In genomic region chr12:121966959-121967358, GRCh38 we compare ENCODE assay signal across 21 cellular contexts.
"Had no signal": no experiment of that assay in that cellular context is flagged by ENCODE, and none has a peak within 500 bp of the region (broad histone marks: within the 10 kb centered on the region; RNA-seq: fewer than 3 reads in every experiment).

No MANE protein-coding gene starts in this region.

- H3K27me3 ChIP-seq: foreskin keratinocyte, sigmoid colon, upper lobe of right lung had no signal

- H3K4me3 ChIP-seq: sigmoid colon, upper lobe of right lung had no signal

- DNase-seq: activated CD4-positive, alpha-beta T cell treated with anti-CD3 and anti-CD28 coated beads for 4 hours; activated CD4-positive, alpha-beta T cell treated with anti-CD3 and anti-CD28 coated beads, Interleukin-2, amount 50 U/mL, for 48 hours; activated CD4-positive, CD25-positive, alpha-beta regulatory T cell; activated CD8-positive, alpha-beta memory T cell treated with anti-CD3 and anti-CD28 coated beads, Interleukin-2, amount 50 U/mL, for 48 hours; activated effector memory CD4-positive, alpha-beta T cell treated with Interleukin-2 at 50 U/mL for 16 hours; activated naive CD4-positive, alpha-beta T cell treated with anti-CD3 and anti-CD28 coated beads, Interleukin-2, amount 10 ng/mL, durations not matched to agents 7 days and 5 days; activated T-cell treated with anti-CD3 and anti-CD28 coated beads, Interleukin-2, amount 50 U/mL, for 48 hours; amygdala; cortex of kidney; foreskin keratinocyte; glutamatergic neuron; hypothalamus; naive B cell; nucleus accumbens; sigmoid colon; stimulated activated CD4-positive, alpha-beta T cell treated with anti-CD3 and anti-CD28 coated beads, Interleukin-2, amount 100 ng/mL, for 48 hours; stimulated activated CD8-positive, alpha-beta memory T cell treated with anti-CD3 and anti-CD28 coated beads, Interleukin-4, amount 100 ng/mL, for 48 hours; stimulated activated naive B cell treated with anti-CD40 and anti-IgM and Interleukin-4, amounts not matched to agents 10 μg/mL and 1 μg/mL and 100 μg/mL, for 72 hours; T1000; upper lobe of right lung had no signal

- ATAC-seq: foreskin keratinocyte; stimulated activated naive B cell treated with anti-CD40 and anti-IgM and Interleukin-4, amounts not matched to agents 10 μg/mL and 1 μg/mL and 100 μg/mL, for 72 hours; upper lobe of right lung had no signal

- H3K27ac ChIP-seq: epithelial cell of prostate, foreskin keratinocyte, sigmoid colon, upper lobe of right lung had no signal

- H3K9me3 ChIP-seq: sigmoid colon, upper lobe of right lung had no signal

- H3K36me3 ChIP-seq: sigmoid colon, upper lobe of right lung had no signal
